11 cellular contexts compared by ENCODE assay signal in genomic region chr6:13766201-13766634, GRCh38. TPM values are rescaled to one million over a fixed set of nuclear protein-coding genes. Genes with fewer than 3 reads are reported as not detected.
A peak's percentile ranks its signal among the peaks of the same experiment; 100 is the strongest.
DNase-seq lines count a peak whose midpoint lies in the region; ATAC-seq, FAIRE-seq and TF ChIP-seq lines count a peak whose summit lies in the region.
"Had no signal": no experiment of that assay in that cellular context is flagged by ENCODE, and none has a peak within 500 bp of the region (broad histone marks: within the 10 kb centered on the region; RNA-seq: fewer than 3 reads in every experiment).

No MANE protein-coding gene starts in this region.

- no peaks in the 10 kb centered on the region for H3K9me3 ChIP-seq in mesenchymal stem cell (ENCODE audit: control insufficient read depth, low read length)
- H3K9me3 ChIP-seq: thoracic aorta had no signal

- ATAC-seq in GM21360 (IDR thresholded peaks at IDR 0.05; ENCODE audit: unreplicated experiment) (no peak), GM21447 (IDR thresholded peaks at IDR 0.05; ENCODE audit: unreplicated experiment) (no peak)

- peak; percentile 92 for FAIRE-seq in D721Med (lab: Jason Lieb, UNC)

- no peak overlapping the region for H3K14ac ChIP-seq in mesenchymal stem cell (ENCODE audit: low read length in 2 of 2)

- TF ChIP-seq CTCF in D721Med (IDR thresholded peaks at IDR 0.05; ENCODE audit: insufficient read depth, missing control alignments), result no peak

- H3K27me3 ChIP-seq in mesenchymal stem cell (ENCODE audit: control insufficient read depth in 1 of 2, insufficient read depth in 1 of 2, low read length in 2 of 2), result no peaks in the 10 kb centered on the region

- no peak overlapping the region for H2BK15ac ChIP-seq in mesenchymal stem cell (ENCODE audit: low read depth, poor library complexity, severe bottlenecking)

- no peak overlapping the region for H3K4me2 ChIP-seq in mesenchymal stem cell (ENCODE audit: low read length, poor library complexity, severe bottlenecking)

- H2BK120ac ChIP-seq in mesenchymal stem cell (ENCODE audit: low read depth, low read length), result no peak overlapping the region

- H3K36me3 ChIP-seq in mesenchymal stem cell (ENCODE audit: control insufficient read depth in 1 of 2, insufficient read depth in 2 of 2, low read depth in 1 of 2, low read length in 2 of 2), result no peaks in the 10 kb centered on the region
- H3K36me3 ChIP-seq: left ventricle myocardium inferior, thoracic aorta had no signal

- H3K9ac ChIP-seq in mesenchymal stem cell (ENCODE audit: low read length), result peak overlapping the region; percentile 28

- H3K79me1 ChIP-seq in mesenchymal stem cell (replicated peaks; ENCODE audit: low read length, poor library complexity, severe bottlenecking), result no peaks in the 10 kb centered on the region

- H4K8ac ChIP-seq in mesenchymal stem cell (ENCODE audit: low read length), result no peak overlapping the region

- no peak overlapping the region for H3K23ac ChIP-seq in mesenchymal stem cell (ENCODE audit: low read length in 2 of 2)

- H2AK5ac ChIP-seq in mesenchymal stem cell (ENCODE audit: low read length, severe bottlenecking), result no peak overlapping the region

- no peak overlapping the region for H3K4me3 ChIP-seq in mesenchymal stem cell (ENCODE audit: insufficient read depth in 1 of 2, low read depth in 1 of 2, low read length in 2 of 2)

- no peak overlapping the region for H3K4ac ChIP-seq in mesenchymal stem cell (ENCODE audit: low read depth in 1 of 2, low read length in 2 of 2)

- WGBS in mesenchymal stem cell, result 82% methylated on average over 5 of the region's 5 CpGs

- no peak overlapping the region for H3K27ac ChIP-seq in mesenchymal stem cell (ENCODE audit: low read length, poor library complexity, severe bottlenecking)
- H3K27ac ChIP-seq: left ventricle myocardium inferior had no signal

- no peak for DNase-seq in D721Med (ENCODE audit: insufficient read length, low spot score)
- peak; percentile 30 for DNase-seq in LoVo (ENCODE audit: low spot score)
- DNase-seq in amniotic epithelial cell (ENCODE audit: low read depth), result peak; percentile 69
- DNase-seq in mesenchymal stem cell, result peak; percentile 57
- DNase-seq in nucleus accumbens (lab: John Stamatoyannopoulos, UW), result no peak
- no peak for DNase-seq in activated naive CD4-positive, alpha-beta T cell (lab: John Stamatoyannopoulos, UW)
- DNase-seq: activated CD4-positive, alpha-beta memory T cell treated with anti-CD3 and anti-CD28 coated beads, Interleukin-2, amount 10 ng/mL, durations not matched to agents 7 days and 5 days; left ventricle myocardium inferior had no signal

- H2AFZ ChIP-seq in mesenchymal stem cell (ENCODE audit: low read depth, low read length), result no peak overlapping the region

- no peak overlapping the region for H4K91ac ChIP-seq in mesenchymal stem cell (ENCODE audit: low read length)

- H2BK5ac ChIP-seq in mesenchymal stem cell (ENCODE audit: low read depth, low read length, poor library complexity, severe bottlenecking), result no peak overlapping the region

- peaks cover 3% of the 10 kb centered on the region for H3K4me1 ChIP-seq in mesenchymal stem cell (ENCODE audit: control insufficient read depth, insufficient read depth, low read depth, low read length)

- H2BK12ac ChIP-seq in mesenchymal stem cell (ENCODE audit: low read length in 2 of 2), result no peak overlapping the region

- peak overlapping the region in 1 of 2 experiments; percentile 33 for H3K18ac ChIP-seq in mesenchymal stem cell (ENCODE audit: low read depth in 1 of 2, low read length in 2 of 2)

RNA-seq across cellular contexts. Expression of gene MCUR1, which starts 48.1 kb away (rescaled TPM):
- 12.2 TPM for polyA plus RNA-seq in mesenchymal stem cell (2013, experiment 1 of 2)
- 12.3 TPM for polyA plus RNA-seq in mesenchymal stem cell (2013, experiment 2 of 2)

RNA-seq across cellular contexts. Expression of gene RANBP9, which starts 54.6 kb away (rescaled TPM):
- polyA plus RNA-seq in mesenchymal stem cell (2013, experiment 1 of 2), result 26.2 TPM
- 27.2 TPM for polyA plus RNA-seq in mesenchymal stem cell (2013, experiment 2 of 2)

Comparison
In these comparisons a context has a peak if more than half of its experiments do, and no peak if none do; other contexts are left out.
1. DNase-seq: peak in LoVo (single experiment), amniotic epithelial cell (single experiment) and mesenchymal stem cell (single experiment); none in D721Med (single experiment), nucleus accumbens (0 of 56) and activated naive CD4-positive, alpha-beta T cell (0 of 4).